Comparison of ENCODE assay signal across 1 cellular context in the genomic region with DNA sequence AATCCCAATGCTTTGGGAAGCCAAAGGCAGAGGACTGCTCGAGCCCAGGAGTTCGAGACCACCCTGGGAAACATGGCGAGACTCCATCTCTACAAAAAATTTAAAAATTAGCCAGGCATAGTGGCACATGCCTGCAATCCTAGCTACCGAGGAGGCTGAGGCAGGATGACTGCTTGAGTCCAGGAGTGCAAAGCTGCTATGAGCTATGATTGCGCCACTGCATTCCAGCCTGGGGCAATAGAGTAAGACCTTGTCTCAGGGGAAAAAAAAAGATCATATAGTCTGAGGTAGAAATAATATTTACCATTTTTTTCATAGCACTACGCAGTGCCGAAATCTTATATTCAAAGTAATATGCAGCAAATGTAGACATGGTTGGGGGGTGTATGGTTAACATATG.
TF ChIP-seq lines count a peak whose summit lies in the region.

No MANE protein-coding gene starts in this region.

TF ChIP-seq in HepG2, 621 proteins besides CTCF, POLR2A, EP300 and RAD21 (continued from another document and continues in another):
- TF ChIP-seq ZNF598 (CRISPR knock-in tag; IDR thresholded peaks at IDR 0.05; ENCODE audit: borderline replicate concordance) (no peak), DMAP1 (CRISPR knock-in tag; IDR thresholded peaks at IDR 0.05) (peak; percentile 46; the same call in 1 of the 2 replicates), PBX2 (CRISPR knock-in tag; IDR thresholded peaks at IDR 0.05) (no peak), BRCA1 (CRISPR knock-in tag; IDR thresholded peaks at IDR 0.05) (no peak), RFXAP (CRISPR knock-in tag; IDR thresholded peaks at IDR 0.05; ENCODE audit: borderline replicate concordance) (no peak), ZNF234 (CRISPR knock-in tag; conservative IDR thresholded peaks at IDR 0.05) (no peak), ZSCAN25 (CRISPR knock-in tag; IDR thresholded peaks at IDR 0.05) (no peak), SNAI1 (CRISPR knock-in tag; IDR thresholded peaks at IDR 0.05; ENCODE audit: borderline replicate concordance) (no peak), HINFP (CRISPR knock-in tag; IDR thresholded peaks at IDR 0.05; ENCODE audit: low read depth) (no peak), TMF1 (CRISPR knock-in tag; IDR thresholded peaks at IDR 0.05; ENCODE audit: low read depth) (no peak), KMT2B (CRISPR knock-in tag; IDR thresholded peaks at IDR 0.05) (0 out of 2 replicates have a peak, but pooled peaks have one; percentile 33), FOXO1 (CRISPR knock-in tag; IDR thresholded peaks at IDR 0.05) (peak; percentile 69), ZNF615 (CRISPR knock-in tag; IDR thresholded peaks at IDR 0.05; ENCODE audit: borderline replicate concordance) (no peak), MYNN (CRISPR knock-in tag; IDR thresholded peaks at IDR 0.05; ENCODE audit: low read depth) (no peak), ZNF577 (CRISPR knock-in tag; IDR thresholded peaks at IDR 0.05; ENCODE audit: borderline replicate concordance, low read depth) (no peak), ZNF569 (CRISPR knock-in tag; IDR thresholded peaks at IDR 0.05; ENCODE audit: borderline replicate concordance) (no peak), THAP9 (CRISPR knock-in tag; IDR thresholded peaks at IDR 0.05; ENCODE audit: borderline replicate concordance) (no peak), CHD2 (IDR thresholded peaks at IDR 0.05; ENCODE audit: low read depth, low read length) (no peak), NR3C1 (CRISPR knock-in tag; IDR thresholded peaks at IDR 0.05) (no peak), HBP1 (CRISPR knock-in tag; IDR thresholded peaks at IDR 0.05; ENCODE audit: low read depth) (no peak), TFDP2 (CRISPR knock-in tag; IDR thresholded peaks at IDR 0.05) (no peak), BORCS8-MEF2B (CRISPR knock-in tag; IDR thresholded peaks at IDR 0.05) (no peak), ARNT2 (CRISPR knock-in tag; IDR thresholded peaks at IDR 0.05; ENCODE audit: low read depth) (no peak), AGO1 (IDR thresholded peaks at IDR 0.05; ENCODE audit: low read depth, low read length, poor library complexity, severe bottlenecking) (no peak), FOXP1 (IDR thresholded peaks at IDR 0.05) (no peak), FOXP1 (CRISPR knock-in tag; IDR thresholded peaks at IDR 0.05) (peak; percentile 57; the same call in 1 of the 2 replicates), TGIF2 (CRISPR knock-in tag; IDR thresholded peaks at IDR 0.05) (0 out of 2 replicates have a peak, but pooled peaks have one; percentile 29), ZNF251 (CRISPR knock-in tag; IDR thresholded peaks at IDR 0.05) (no peak), GABPB1 (CRISPR knock-in tag; IDR thresholded peaks at IDR 0.05) (no peak), ZNF343 (CRISPR knock-in tag; IDR thresholded peaks at IDR 0.05) (no peak), PAF1 (CRISPR knock-in tag; IDR thresholded peaks at IDR 0.05) (no peak), ZSCAN20 (CRISPR knock-in tag; IDR thresholded peaks at IDR 0.05; ENCODE audit: borderline replicate concordance) (no peak), ZNF232 (CRISPR knock-in tag; IDR thresholded peaks at IDR 0.05; ENCODE audit: borderline replicate concordance) (no peak), RBAK (CRISPR knock-in tag; IDR thresholded peaks at IDR 0.05) (no peak), KDM5B (CRISPR knock-in tag; IDR thresholded peaks at IDR 0.05; ENCODE audit: borderline replicate concordance) (no peak), TSC22D2 (CRISPR knock-in tag; IDR thresholded peaks at IDR 0.05; ENCODE audit: borderline replicate concordance) (no peak), RNF219 (CRISPR knock-in tag; IDR thresholded peaks at IDR 0.05) (no peak), MTA3 (CRISPR knock-in tag; IDR thresholded peaks at IDR 0.05) (no peak), TCF7 (IDR thresholded peaks at IDR 0.05; ENCODE audit: low read depth) (peak; percentile 25; the same call in 1 of the 2 replicates), ZNF430 (CRISPR knock-in tag; IDR thresholded peaks at IDR 0.05) (no peak), GLMP (CRISPR knock-in tag; IDR thresholded peaks at IDR 0.05; ENCODE audit: borderline replicate concordance) (no peak), SIN3B (IDR thresholded peaks at IDR 0.05; ENCODE audit: low read length) (no peak), ZNF564 (CRISPR knock-in tag; IDR thresholded peaks at IDR 0.05) (no peak)
- TF ChIP-seq, protein P1, sequence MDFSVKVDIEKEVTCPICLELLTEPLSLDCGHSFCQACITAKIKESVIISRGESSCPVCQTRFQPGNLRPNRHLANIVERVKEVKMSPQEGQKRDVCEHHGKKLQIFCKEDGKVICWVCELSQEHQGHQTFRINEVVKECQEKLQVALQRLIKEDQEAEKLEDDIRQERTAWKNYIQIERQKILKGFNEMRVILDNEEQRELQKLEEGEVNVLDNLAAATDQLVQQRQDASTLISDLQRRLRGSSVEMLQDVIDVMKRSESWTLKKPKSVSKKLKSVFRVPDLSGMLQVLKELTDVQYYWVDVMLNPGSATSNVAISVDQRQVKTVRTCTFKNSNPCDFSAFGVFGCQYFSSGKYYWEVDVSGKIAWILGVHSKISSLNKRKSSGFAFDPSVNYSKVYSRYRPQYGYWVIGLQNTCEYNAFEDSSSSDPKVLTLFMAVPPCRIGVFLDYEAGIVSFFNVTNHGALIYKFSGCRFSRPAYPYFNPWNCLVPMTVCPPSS (IDR thresholded peaks at IDR 0.05), result no peak
- TF ChIP-seq, protein P2, sequence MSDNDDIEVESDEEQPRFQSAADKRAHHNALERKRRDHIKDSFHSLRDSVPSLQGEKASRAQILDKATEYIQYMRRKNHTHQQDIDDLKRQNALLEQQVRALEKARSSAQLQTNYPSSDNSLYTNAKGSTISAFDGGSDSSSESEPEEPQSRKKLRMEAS (IDR thresholded peaks at IDR 0.05), result no peak; the same call in 1 of the 2 replicates
- TF ChIP-seq, protein P3, sequence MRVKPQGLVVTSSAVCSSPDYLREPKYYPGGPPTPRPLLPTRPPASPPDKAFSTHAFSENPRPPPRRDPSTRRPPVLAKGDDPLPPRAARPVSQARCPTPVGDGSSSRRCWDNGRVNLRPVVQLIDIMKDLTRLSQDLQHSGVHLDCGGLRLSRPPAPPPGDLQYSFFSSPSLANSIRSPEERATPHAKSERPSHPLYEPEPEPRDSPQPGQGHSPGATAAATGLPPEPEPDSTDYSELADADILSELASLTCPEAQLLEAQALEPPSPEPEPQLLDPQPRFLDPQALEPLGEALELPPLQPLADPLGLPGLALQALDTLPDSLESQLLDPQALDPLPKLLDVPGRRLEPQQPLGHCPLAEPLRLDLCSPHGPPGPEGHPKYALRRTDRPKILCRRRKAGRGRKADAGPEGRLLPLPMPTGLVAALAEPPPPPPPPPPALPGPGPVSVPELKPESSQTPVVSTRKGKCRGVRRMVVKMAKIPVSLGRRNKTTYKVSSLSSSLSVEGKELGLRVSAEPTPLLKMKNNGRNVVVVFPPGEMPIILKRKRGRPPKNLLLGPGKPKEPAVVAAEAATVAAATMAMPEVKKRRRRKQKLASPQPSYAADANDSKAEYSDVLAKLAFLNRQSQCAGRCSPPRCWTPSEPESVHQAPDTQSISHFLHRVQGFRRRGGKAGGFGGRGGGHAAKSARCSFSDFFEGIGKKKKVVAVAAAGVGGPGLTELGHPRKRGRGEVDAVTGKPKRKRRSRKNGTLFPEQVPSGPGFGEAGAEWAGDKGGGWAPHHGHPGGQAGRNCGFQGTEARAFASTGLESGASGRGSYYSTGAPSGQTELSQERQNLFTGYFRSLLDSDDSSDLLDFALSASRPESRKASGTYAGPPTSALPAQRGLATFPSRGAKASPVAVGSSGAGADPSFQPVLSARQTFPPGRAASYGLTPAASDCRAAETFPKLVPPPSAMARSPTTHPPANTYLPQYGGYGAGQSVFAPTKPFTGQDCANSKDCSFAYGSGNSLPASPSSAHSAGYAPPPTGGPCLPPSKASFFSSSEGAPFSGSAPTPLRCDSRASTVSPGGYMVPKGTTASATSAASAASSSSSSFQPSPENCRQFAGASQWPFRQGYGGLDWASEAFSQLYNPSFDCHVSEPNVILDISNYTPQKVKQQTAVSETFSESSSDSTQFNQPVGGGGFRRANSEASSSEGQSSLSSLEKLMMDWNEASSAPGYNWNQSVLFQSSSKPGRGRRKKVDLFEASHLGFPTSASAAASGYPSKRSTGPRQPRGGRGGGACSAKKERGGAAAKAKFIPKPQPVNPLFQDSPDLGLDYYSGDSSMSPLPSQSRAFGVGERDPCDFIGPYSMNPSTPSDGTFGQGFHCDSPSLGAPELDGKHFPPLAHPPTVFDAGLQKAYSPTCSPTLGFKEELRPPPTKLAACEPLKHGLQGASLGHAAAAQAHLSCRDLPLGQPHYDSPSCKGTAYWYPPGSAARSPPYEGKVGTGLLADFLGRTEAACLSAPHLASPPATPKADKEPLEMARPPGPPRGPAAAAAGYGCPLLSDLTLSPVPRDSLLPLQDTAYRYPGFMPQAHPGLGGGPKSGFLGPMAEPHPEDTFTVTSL (CRISPR knock-in tag; IDR thresholded peaks at IDR 0.05; ENCODE audit: borderline replicate concordance), result peak; percentile 86; the same call in 1 of the 2 replicates
